In the genomic region with DNA sequence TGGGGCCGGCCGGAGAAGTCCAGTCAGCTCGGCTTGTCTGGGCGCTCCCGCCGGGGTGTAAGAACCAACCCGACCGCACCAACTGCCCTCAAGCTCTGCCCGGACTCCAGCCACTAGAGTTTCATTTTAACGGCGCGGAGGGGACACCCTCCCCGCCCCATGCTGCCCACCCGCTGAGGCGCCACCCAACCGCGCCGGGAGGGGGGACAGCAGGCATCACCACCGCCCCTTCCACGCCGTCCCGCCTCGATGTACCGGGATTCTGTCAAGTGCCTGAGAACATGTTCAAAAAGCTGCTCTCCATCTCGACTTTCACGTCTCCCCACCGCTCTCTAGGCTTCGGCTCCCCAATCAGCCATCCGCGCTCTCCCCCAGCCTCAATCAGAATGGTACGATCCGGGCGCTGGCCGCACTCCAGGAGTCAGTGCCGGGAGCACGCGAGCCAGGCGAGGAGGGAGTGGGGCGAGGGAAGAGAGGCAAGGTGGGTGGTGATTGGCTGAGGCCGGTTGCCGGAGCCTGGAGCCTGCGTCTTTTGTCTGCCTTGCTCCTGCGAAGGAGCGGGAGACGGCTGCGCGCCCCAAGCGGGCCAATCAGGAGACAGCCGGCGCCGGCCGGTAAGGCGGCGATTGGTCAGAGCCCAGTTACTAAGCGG, we compare ENCODE assay signal across 1 cellular context.
TF ChIP-seq lines count a peak whose summit lies in the region.

A gene (minus strand): TSS at position 101 of the 652 bp plus-strand sequence. CDS start 677 bp downstream, outside the sequence.

TF ChIP-seq in K562, 482 proteins besides CTCF, POLR2A, EP300 and RAD21 (continued from another document and continues in another):
- TF ChIP-seq, protein P1, sequence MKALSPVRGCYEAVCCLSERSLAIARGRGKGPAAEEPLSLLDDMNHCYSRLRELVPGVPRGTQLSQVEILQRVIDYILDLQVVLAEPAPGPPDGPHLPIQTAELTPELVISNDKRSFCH (CRISPR knock-in tag; IDR thresholded peaks at IDR 0.05): no peak
- TF ChIP-seq, protein P1 (tag; IDR thresholded peaks at IDR 0.05): peak; percentile 90; the same call in 1 of the 2 replicates
- TF ChIP-seq, protein P2, sequence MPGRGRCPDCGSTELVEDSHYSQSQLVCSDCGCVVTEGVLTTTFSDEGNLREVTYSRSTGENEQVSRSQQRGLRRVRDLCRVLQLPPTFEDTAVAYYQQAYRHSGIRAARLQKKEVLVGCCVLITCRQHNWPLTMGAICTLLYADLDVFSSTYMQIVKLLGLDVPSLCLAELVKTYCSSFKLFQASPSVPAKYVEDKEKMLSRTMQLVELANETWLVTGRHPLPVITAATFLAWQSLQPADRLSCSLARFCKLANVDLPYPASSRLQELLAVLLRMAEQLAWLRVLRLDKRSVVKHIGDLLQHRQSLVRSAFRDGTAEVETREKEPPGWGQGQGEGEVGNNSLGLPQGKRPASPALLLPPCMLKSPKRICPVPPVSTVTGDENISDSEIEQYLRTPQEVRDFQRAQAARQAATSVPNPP (IDR thresholded peaks at IDR 0.05; ENCODE audit: borderline replicate concordance, insufficient read depth, insufficient read length): no peak
- TF ChIP-seq ZBTB7A (IDR thresholded peaks at IDR 0.05; ENCODE audit: borderline replicate concordance, control insufficient read depth, low read depth, low read length) (peak; percentile 55; the same call in 1 of the 2 replicates), NR1H2 (CRISPR knock-in tag; IDR thresholded peaks at IDR 0.05) (peak; percentile 98), CBX2 (IDR thresholded peaks at IDR 0.05; ENCODE audit: insufficient read depth, low read length, poor library complexity, severe bottlenecking) (no peak), SMC3 (conservative IDR thresholded peaks at IDR 0.05; ENCODE audit: insufficient read depth, low read depth, low read length) (no peak), BRCA1 (IDR thresholded peaks at IDR 0.05) (no peak), BRCA1 (CRISPR knock-in tag; IDR thresholded peaks at IDR 0.05) (no peak), ZNF584 (CRISPR knock-in tag; IDR thresholded peaks at IDR 0.05; ENCODE audit: low read depth) (no peak), CEBPB (tag; IDR thresholded peaks at IDR 0.05) (no peak), MAZ (CRISPR knock-in tag; conservative IDR thresholded peaks at IDR 0.05 in 1 of 2, IDR thresholded peaks at IDR 0.05 in 1 of 2) (peak; percentile 97 to 100), TAL1 (IDR thresholded peaks at IDR 0.05) (no peak), MEF2D (tag; conservative IDR thresholded peaks at IDR 0.05; ENCODE audit: low read depth) (peak; percentile 87), SP2 (IDR thresholded peaks at IDR 0.05; ENCODE audit: extremely low read depth, low read depth, low read length, poor library complexity, severe bottlenecking) (no peak), KLF1 (tag; IDR thresholded peaks at IDR 0.05) (no peak; the same call in 1 of the 2 replicates), TEAD2 (tag; IDR thresholded peaks at IDR 0.05) (no peak), NCOA6 (IDR thresholded peaks at IDR 0.05) (no peak), ZNF197 (CRISPR knock-in tag; IDR thresholded peaks at IDR 0.05; ENCODE audit: low read depth) (no peak), FOXJ3 (CRISPR knock-in tag; IDR thresholded peaks at IDR 0.05) (no peak), MTA1 (IDR thresholded peaks at IDR 0.05; ENCODE audit: borderline replicate concordance) (no peak; the same call in none of the 2 replicates), SMARCE1 (IDR thresholded peaks at IDR 0.05) (peak; percentile 45), MIER1 (IDR thresholded peaks at IDR 0.05; ENCODE audit: low read depth) (peak; percentile 90), FOXA3 (CRISPR knock-in tag; conservative IDR thresholded peaks at IDR 0.05 in 1 of 2, IDR thresholded peaks at IDR 0.05 in 1 of 2) (peak in 1 of 2 experiments; percentile 71; a peak in 2 of 4 replicates), ESRRB (CRISPR knock-in tag; IDR thresholded peaks at IDR 0.05; ENCODE audit: borderline replicate concordance) (no peak), ZNF253 (CRISPR knock-in tag; conservative IDR thresholded peaks at IDR 0.05) (no peak), DMBX1 (CRISPR knock-in tag; IDR thresholded peaks at IDR 0.05; ENCODE audit: borderline replicate concordance) (0 out of 2 replicates have a peak, but pooled peaks have one; percentile 61)
- TF ChIP-seq, protein P3, sequence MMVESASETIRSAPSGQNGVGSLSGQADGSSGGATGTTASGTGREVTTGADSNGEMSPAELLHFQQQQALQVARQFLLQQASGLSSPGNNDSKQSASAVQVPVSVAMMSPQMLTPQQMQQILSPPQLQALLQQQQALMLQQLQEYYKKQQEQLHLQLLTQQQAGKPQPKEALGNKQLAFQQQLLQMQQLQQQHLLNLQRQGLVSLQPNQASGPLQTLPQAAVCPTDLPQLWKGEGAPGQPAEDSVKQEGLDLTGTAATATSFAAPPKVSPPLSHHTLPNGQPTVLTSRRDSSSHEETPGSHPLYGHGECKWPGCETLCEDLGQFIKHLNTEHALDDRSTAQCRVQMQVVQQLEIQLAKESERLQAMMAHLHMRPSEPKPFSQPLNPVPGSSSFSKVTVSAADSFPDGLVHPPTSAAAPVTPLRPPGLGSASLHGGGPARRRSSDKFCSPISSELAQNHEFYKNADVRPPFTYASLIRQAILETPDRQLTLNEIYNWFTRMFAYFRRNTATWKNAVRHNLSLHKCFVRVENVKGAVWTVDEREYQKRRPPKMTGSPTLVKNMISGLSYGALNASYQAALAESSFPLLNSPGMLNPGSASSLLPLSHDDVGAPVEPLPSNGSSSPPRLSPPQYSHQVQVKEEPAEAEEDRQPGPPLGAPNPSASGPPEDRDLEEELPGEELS (CRISPR knock-in tag; IDR thresholded peaks at IDR 0.05; ENCODE audit: borderline replicate concordance): peak; percentile 95; the same call in 1 of the 2 replicates
- TF ChIP-seq, protein P4, sequence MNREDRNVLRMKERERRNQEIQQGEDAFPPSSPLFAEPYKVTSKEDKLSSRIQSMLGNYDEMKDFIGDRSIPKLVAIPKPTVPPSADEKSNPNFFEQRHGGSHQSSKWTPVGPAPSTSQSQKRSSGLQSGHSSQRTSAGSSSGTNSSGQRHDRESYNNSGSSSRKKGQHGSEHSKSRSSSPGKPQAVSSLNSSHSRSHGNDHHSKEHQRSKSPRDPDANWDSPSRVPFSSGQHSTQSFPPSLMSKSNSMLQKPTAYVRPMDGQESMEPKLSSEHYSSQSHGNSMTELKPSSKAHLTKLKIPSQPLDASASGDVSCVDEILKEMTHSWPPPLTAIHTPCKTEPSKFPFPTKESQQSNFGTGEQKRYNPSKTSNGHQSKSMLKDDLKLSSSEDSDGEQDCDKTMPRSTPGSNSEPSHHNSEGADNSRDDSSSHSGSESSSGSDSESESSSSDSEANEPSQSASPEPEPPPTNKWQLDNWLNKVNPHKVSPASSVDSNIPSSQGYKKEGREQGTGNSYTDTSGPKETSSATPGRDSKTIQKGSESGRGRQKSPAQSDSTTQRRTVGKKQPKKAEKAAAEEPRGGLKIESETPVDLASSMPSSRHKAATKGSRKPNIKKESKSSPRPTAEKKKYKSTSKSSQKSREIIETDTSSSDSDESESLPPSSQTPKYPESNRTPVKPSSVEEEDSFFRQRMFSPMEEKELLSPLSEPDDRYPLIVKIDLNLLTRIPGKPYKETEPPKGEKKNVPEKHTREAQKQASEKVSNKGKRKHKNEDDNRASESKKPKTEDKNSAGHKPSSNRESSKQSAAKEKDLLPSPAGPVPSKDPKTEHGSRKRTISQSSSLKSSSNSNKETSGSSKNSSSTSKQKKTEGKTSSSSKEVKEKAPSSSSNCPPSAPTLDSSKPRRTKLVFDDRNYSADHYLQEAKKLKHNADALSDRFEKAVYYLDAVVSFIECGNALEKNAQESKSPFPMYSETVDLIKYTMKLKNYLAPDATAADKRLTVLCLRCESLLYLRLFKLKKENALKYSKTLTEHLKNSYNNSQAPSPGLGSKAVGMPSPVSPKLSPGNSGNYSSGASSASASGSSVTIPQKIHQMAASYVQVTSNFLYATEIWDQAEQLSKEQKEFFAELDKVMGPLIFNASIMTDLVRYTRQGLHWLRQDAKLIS (CRISPR knock-in tag; IDR thresholded peaks at IDR 0.05): peak; percentile 92
- TF ChIP-seq, protein P5, sequence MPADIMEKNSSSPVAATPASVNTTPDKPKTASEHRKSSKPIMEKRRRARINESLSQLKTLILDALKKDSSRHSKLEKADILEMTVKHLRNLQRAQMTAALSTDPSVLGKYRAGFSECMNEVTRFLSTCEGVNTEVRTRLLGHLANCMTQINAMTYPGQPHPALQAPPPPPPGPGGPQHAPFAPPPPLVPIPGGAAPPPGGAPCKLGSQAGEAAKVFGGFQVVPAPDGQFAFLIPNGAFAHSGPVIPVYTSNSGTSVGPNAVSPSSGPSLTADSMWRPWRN (IDR thresholded peaks at IDR 0.05; ENCODE audit: low read depth): peak; percentile 89
- TF ChIP-seq, protein P6, sequence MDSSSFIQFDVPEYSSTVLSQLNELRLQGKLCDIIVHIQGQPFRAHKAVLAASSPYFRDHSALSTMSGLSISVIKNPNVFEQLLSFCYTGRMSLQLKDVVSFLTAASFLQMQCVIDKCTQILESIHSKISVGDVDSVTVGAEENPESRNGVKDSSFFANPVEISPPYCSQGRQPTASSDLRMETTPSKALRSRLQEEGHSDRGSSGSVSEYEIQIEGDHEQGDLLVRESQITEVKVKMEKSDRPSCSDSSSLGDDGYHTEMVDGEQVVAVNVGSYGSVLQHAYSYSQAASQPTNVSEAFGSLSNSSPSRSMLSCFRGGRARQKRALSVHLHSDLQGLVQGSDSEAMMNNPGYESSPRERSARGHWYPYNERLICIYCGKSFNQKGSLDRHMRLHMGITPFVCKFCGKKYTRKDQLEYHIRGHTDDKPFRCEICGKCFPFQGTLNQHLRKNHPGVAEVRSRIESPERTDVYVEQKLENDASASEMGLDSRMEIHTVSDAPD (CRISPR knock-in tag; IDR thresholded peaks at IDR 0.05): no peak
- TF ChIP-seq, protein P7, sequence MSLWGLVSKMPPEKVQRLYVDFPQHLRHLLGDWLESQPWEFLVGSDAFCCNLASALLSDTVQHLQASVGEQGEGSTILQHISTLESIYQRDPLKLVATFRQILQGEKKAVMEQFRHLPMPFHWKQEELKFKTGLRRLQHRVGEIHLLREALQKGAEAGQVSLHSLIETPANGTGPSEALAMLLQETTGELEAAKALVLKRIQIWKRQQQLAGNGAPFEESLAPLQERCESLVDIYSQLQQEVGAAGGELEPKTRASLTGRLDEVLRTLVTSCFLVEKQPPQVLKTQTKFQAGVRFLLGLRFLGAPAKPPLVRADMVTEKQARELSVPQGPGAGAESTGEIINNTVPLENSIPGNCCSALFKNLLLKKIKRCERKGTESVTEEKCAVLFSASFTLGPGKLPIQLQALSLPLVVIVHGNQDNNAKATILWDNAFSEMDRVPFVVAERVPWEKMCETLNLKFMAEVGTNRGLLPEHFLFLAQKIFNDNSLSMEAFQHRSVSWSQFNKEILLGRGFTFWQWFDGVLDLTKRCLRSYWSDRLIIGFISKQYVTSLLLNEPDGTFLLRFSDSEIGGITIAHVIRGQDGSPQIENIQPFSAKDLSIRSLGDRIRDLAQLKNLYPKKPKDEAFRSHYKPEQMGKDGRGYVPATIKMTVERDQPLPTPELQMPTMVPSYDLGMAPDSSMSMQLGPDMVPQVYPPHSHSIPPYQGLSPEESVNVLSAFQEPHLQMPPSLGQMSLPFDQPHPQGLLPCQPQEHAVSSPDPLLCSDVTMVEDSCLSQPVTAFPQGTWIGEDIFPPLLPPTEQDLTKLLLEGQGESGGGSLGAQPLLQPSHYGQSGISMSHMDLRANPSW (CRISPR knock-in tag; IDR thresholded peaks at IDR 0.05): no peak; the same call in none of the 2 replicates
- TF ChIP-seq, protein P8, sequence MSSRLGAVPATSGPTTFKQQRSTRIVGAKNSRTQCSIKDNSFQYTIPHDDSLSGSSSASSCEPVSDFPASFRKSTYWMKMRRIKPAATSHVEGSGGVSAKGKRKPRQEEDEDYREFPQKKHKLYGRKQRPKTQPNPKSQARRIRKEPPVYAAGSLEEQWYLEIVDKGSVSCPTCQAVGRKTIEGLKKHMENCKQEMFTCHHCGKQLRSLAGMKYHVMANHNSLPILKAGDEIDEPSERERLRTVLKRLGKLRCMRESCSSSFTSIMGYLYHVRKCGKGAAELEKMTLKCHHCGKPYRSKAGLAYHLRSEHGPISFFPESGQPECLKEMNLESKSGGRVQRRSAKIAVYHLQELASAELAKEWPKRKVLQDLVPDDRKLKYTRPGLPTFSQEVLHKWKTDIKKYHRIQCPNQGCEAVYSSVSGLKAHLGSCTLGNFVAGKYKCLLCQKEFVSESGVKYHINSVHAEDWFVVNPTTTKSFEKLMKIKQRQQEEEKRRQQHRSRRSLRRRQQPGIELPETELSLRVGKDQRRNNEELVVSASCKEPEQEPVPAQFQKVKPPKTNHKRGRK (tag; IDR thresholded peaks at IDR 0.05): 0 out of 2 replicates have a peak, but pooled peaks have one; percentile 10
- TF ChIP-seq, protein P9, sequence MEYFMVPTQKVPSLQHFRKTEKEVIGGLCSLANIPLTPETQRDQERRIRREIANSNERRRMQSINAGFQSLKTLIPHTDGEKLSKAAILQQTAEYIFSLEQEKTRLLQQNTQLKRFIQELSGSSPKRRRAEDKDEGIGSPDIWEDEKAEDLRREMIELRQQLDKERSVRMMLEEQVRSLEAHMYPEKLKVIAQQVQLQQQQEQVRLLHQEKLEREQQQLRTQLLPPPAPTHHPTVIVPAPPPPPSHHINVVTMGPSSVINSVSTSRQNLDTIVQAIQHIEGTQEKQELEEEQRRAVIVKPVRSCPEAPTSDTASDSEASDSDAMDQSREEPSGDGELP (CRISPR knock-in tag; IDR thresholded peaks at IDR 0.05; ENCODE audit: borderline replicate concordance): peak; percentile 97
- TF ChIP-seq, protein P10, sequence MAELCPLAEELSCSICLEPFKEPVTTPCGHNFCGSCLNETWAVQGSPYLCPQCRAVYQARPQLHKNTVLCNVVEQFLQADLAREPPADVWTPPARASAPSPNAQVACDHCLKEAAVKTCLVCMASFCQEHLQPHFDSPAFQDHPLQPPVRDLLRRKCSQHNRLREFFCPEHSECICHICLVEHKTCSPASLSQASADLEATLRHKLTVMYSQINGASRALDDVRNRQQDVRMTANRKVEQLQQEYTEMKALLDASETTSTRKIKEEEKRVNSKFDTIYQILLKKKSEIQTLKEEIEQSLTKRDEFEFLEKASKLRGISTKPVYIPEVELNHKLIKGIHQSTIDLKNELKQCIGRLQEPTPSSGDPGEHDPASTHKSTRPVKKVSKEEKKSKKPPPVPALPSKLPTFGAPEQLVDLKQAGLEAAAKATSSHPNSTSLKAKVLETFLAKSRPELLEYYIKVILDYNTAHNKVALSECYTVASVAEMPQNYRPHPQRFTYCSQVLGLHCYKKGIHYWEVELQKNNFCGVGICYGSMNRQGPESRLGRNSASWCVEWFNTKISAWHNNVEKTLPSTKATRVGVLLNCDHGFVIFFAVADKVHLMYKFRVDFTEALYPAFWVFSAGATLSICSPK (IDR thresholded peaks at IDR 0.05; ENCODE audit: borderline replicate concordance): no peak
- TF ChIP-seq, protein P11, sequence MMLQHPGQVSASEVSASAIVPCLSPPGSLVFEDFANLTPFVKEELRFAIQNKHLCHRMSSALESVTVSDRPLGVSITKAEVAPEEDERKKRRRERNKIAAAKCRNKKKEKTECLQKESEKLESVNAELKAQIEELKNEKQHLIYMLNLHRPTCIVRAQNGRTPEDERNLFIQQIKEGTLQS (IDR thresholded peaks at IDR 0.05): peak; percentile 82
- TF ChIP-seq, protein P11 (CRISPR knock-in tag; conservative IDR thresholded peaks at IDR 0.05): peak; percentile 80; the same call in 1 of the 2 replicates
